18 cellular contexts compared by ENCODE assay signal in the genomic region with DNA sequence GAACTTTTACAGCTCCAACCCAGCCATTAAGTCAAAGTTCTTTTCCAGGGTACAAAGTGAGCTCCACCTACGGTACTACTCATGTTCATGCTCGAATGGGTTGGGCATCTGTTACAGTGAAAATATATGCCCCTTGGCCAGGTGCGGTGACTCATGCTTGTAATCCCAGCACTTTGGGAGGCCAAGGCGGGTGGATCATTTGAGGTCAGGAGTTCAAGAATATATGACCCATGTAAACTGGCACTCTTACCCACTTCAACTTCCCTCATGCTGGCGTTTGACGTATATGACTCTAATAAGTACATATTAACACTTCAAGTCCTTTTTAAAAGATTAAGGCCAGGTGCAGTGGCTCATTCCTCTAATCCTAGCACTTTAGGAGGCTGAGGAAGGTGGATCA.
DNase-seq lines count a peak whose midpoint lies in the region; ATAC-seq and TF ChIP-seq lines count a peak whose summit lies in the region.
"Had no signal": no experiment of that assay in that cellular context is flagged by ENCODE, and none has a peak within 500 bp of the region (broad histone marks: within the 10 kb centered on the region; RNA-seq: fewer than 3 reads in every experiment).

No MANE protein-coding gene starts in this region.

- H3K4me2 ChIP-seq in GM23248 (ENCODE audit: unreplicated experiment): no peak overlapping the region

- H3K27me3 ChIP-seq in Peyer's patch: no peaks in the 10 kb centered on the region
- H3K27me3 ChIP-seq in GM23248 (replicated peaks; ENCODE audit: insufficient read depth): no peaks in the 10 kb centered on the region
- H3K27me3 ChIP-seq: body of pancreas, esophagus muscularis mucosa, heart left ventricle had no signal

- H3K9me3 ChIP-seq in HEK293 (ENCODE audit: control insufficient read depth, insufficient read depth, low read depth, low read length) (no peaks in the 10 kb centered on the region; the same call in 1 of the 2 replicates), Peyer's patch (peaks cover 0 to 3% (median 0%) of the 10 kb centered on the region in 4 donors), GM23248 (ENCODE audit: low read depth) (no peaks in the 10 kb centered on the region)
- H3K9me3 ChIP-seq: esophagus muscularis mucosa had no signal

- no peaks in the 10 kb centered on the region for H4K20me1 ChIP-seq in GM23248 (ENCODE audit: insufficient read depth)

- peak; percentile 47 for DNase-seq in ACHN
- peak in 2 of 3 donors; percentile 68 to 87 for DNase-seq in Peyer's patch
- DNase-seq in glomerular visceral epithelial cell (ENCODE audit: extremely low spot score): peak; percentile 69
- no peak for DNase-seq in GDM1 (lab: John Stamatoyannopoulos, UW)
- no peak for DNase-seq in GM23248
- DNase-seq: activated CD4-positive, alpha-beta T cell treated with anti-CD3 and anti-CD28 coated beads, Interleukin-2, amount 50 U/mL, for 48 hours; activated naive CD4-positive, alpha-beta T cell treated with anti-CD3 and anti-CD28 coated beads, Interleukin-2, amount 50 U/mL, for 16 hours; activated T-cell treated with anti-CD3 and anti-CD28 coated beads, Interleukin-2, amount 50 U/mL, for 24 hours; body of pancreas; CD8-positive, alpha-beta T cell; dermis blood vessel endothelial cell; heart left ventricle; NCI-H2107; right cardiac atrium had no signal

- no peak for TF ChIP-seq CTCF in HEK293 (tag by site-specific recombination; IDR thresholded peaks at IDR 0.05)
- no peak for TF ChIP-seq CTCF in Peyer's patch (IDR thresholded peaks at IDR 0.05)

- H3K36me3 ChIP-seq in HEK293 (ENCODE audit: control insufficient read depth in 2 of 2, insufficient read depth in 1 of 2, low read length in 2 of 2) (no peaks in the 10 kb centered on the region), Peyer's patch (no peaks in the 10 kb centered on the region), GM23248 (ENCODE audit: low read depth) (no peaks in the 10 kb centered on the region)
- H3K36me3 ChIP-seq: esophagus muscularis mucosa, heart left ventricle had no signal

- H3K9me2 ChIP-seq in GM23248 (ENCODE audit: insufficient read depth): no peaks in the 10 kb centered on the region

- POLR2A ChIA-PET in HEK293 (lab: Yijun Ruan, JAX): no interaction called here

- CTCF ChIA-PET in HEK293 (lab: Yijun Ruan, JAX): no interaction called here

- H3K4me1 ChIP-seq in HEK293 (ENCODE audit: control insufficient read depth, insufficient read depth, low read length): no peaks in the 10 kb centered on the region
- H3K4me1 ChIP-seq in Peyer's patch: peaks cover 0 to 7% (median 2%) of the 10 kb centered on the region in 4 donors
- no peaks in the 10 kb centered on the region for H3K4me1 ChIP-seq in GM23248 (ENCODE audit: insufficient read depth)
- H3K4me1 ChIP-seq: body of pancreas, esophagus muscularis mucosa, heart left ventricle had no signal

- H3K27ac ChIP-seq in HEK293 (ENCODE audit: extremely low read depth, low read depth, low read length) (no peak overlapping the region), Peyer's patch (peak overlapping the region in 3 of 4 donors; percentile 63 to 89 (median 81)), GM23248 (no peak overlapping the region)
- H3K27ac ChIP-seq: body of pancreas, esophagus muscularis mucosa, heart left ventricle had no signal

- H3K9ac ChIP-seq in GM23248: no peak overlapping the region

- no peaks in the 10 kb centered on the region for H3F3A ChIP-seq in GM23248 (ENCODE audit: insufficient read depth)

- H2AFZ ChIP-seq in GM23248: no peak overlapping the region

- ATAC-seq in HG03159 (IDR thresholded peaks at IDR 0.05; ENCODE audit: unreplicated experiment) (no peak), HG02852 (IDR thresholded peaks at IDR 0.05; ENCODE audit: unreplicated experiment) (no peak)
- ATAC-seq: body of pancreas; CD8-positive, alpha-beta T cell; heart left ventricle; right cardiac atrium had no signal

- no peak for TF ChIP-seq POLR2A in Peyer's patch (IDR thresholded peaks at IDR 0.05)

- in situ Hi-C loops in ACHN (cut with HindIII; ENCODE audit: low pct_ligation_motif_present, low pct_unique_long_range_greater_than_20kb, low sequenced_read_pairs) (no loop called here), GM23248 (cut with MboI) (loop anchor here (25.0 kb wide), 1 partner anchor 825 kb away; no protein-coding TSS in a partner anchor)

- 82 to 88% methylated on average over 6 of the region's 6 CpGs for WGBS in GM23248 (ENCODE audit: low coverage in 1 of 2, low lambda C conversion rate in 2 of 2, missing lambda C conversion rate in 2 of 2), 2 experiments

- H3K79me2 ChIP-seq in GM23248 (ENCODE audit: insufficient read depth): no peaks in the 10 kb centered on the region

- no peak overlapping the region for H3K4me3 ChIP-seq in HEK293 (ENCODE audit: low read depth, low read length)
- H3K4me3 ChIP-seq in Peyer's patch: peak overlapping the region in 2 of 4 donors; percentile 16 to 37
- H3K4me3 ChIP-seq in GM23248: no peak overlapping the region
- H3K4me3 ChIP-seq: body of pancreas, esophagus muscularis mucosa, heart left ventricle had no signal

TF ChIP-seq in HEK293, 187 proteins besides CTCF, POLR2A, EP300 and RAD21:
- TF ChIP-seq ZNF274 (IDR thresholded peaks at IDR 0.05; ENCODE audit: low read length) (no peak), ZNF274 (tag by site-specific recombination; IDR thresholded peaks at IDR 0.05; ENCODE audit: borderline replicate concordance) (no peak), ZNF76 (tag by site-specific recombination; IDR thresholded peaks at IDR 0.05; ENCODE audit: borderline replicate concordance, low read depth) (no peak), EGR2 (tag by site-specific recombination; IDR thresholded peaks at IDR 0.05; ENCODE audit: low read depth) (no peak), SP7 (tag by site-specific recombination; IDR thresholded peaks at IDR 0.05) (peak; percentile 37; the same call in 1 of the 2 replicates)

Comparison
In these comparisons a context has a peak if more than half of its experiments do, and no peak if none do; other contexts are left out.
1. DNase-seq: peak in ACHN (single experiment), Peyer's patch (2 of 3) and glomerular visceral epithelial cell (single experiment); none in GDM1 (single experiment) and GM23248 (single experiment).
2. H3K27ac ChIP-seq: peak in Peyer's patch (3 of 4); none in HEK293 (single experiment) and GM23248 (single experiment).